23 cellular contexts compared by ENCODE assay signal in genomic region chrX:68883800-68884199, GRCh38.
"Had no signal": no experiment of that assay in that cellular context is flagged by ENCODE, and none has a peak within 500 bp of the region (broad histone marks: within the 10 kb centered on the region; RNA-seq: fewer than 3 reads in every experiment).

No MANE protein-coding gene starts in this region.

- H3K9me3 ChIP-seq: gastroesophageal sphincter, heart left ventricle, lower lobe of right lung, psoas muscle, sigmoid colon, spleen, thoracic aorta, tibial nerve, upper lobe of right lung, uterus had no signal

- H3K9me3 Mint-ChIP-seq: natural killer cell; neural crest cell; stimulated activated naive B cell treated with anti-CD40 and anti-IgM and Interleukin-4, amounts not matched to agents 10 μg/mL and 1 μg/mL and 100 μg/mL, for 72 hours; stimulated activated naive CD8-positive, alpha-beta T cell treated with anti-CD3 and anti-CD28 coated beads, Interleukin-15, Interleukin-2, amounts not matched to agents 100 ng/mL and 50 ng/mL, for 24 hours had no signal

- H3K4me1 ChIP-seq: gastroesophageal sphincter, lower lobe of right lung, psoas muscle, sigmoid colon, spleen, tibial nerve, upper lobe of right lung, uterus had no signal

- H3K27me3 Mint-ChIP-seq: stimulated activated naive B cell treated with anti-CD40 and anti-IgM and Interleukin-4, amounts not matched to agents 10 μg/mL and 1 μg/mL and 100 μg/mL, for 72 hours; stimulated activated naive CD8-positive, alpha-beta T cell treated with anti-CD3 and anti-CD28 coated beads, Interleukin-15, Interleukin-2, amounts not matched to agents 100 ng/mL and 50 ng/mL, for 24 hours had no signal

- FAIRE-seq: colon had no signal

- H3K36me3 Mint-ChIP-seq: natural killer cell; stimulated activated naive B cell treated with anti-CD40 and anti-IgM and Interleukin-4, amounts not matched to agents 10 μg/mL and 1 μg/mL and 100 μg/mL, for 72 hours had no signal

- H3K4me3 Mint-ChIP-seq: natural killer cell; neural crest cell; stimulated activated naive B cell treated with anti-CD40 and anti-IgM and Interleukin-4, amounts not matched to agents 10 μg/mL and 1 μg/mL and 100 μg/mL, for 72 hours; stimulated activated naive CD8-positive, alpha-beta T cell treated with anti-CD3 and anti-CD28 coated beads, Interleukin-15, Interleukin-2, amounts not matched to agents 100 ng/mL and 50 ng/mL, for 24 hours had no signal

- H3K27me3 ChIP-seq: gastroesophageal sphincter, hepatocyte, sigmoid colon, upper lobe of right lung, uterus had no signal

- H3K4me3 ChIP-seq: dorsolateral prefrontal cortex, gastroesophageal sphincter, heart left ventricle, hepatocyte, lower lobe of right lung, psoas muscle, sigmoid colon, spleen, thoracic aorta, tibial nerve, upper lobe of right lung, uterus had no signal

- ATAC-seq: gastroesophageal sphincter; heart left ventricle; left ventricle myocardium superior; lower lobe of right lung; natural killer cell; psoas muscle; right cardiac atrium; stimulated activated naive B cell treated with anti-CD40 and anti-IgM and Interleukin-4, amounts not matched to agents 10 μg/mL and 1 μg/mL and 100 μg/mL, for 72 hours; upper lobe of right lung had no signal

- H3K4me1 Mint-ChIP-seq: natural killer cell; stimulated activated naive B cell treated with anti-CD40 and anti-IgM and Interleukin-4, amounts not matched to agents 10 μg/mL and 1 μg/mL and 100 μg/mL, for 72 hours had no signal

- DNase-seq: dorsolateral prefrontal cortex; effector CD4-positive, alpha-beta T cell; foreskin fibroblast; heart left ventricle; kidney; left ventricle myocardium superior; lower lobe of right lung; natural killer cell; psoas muscle; right cardiac atrium; sigmoid colon; spleen; stimulated activated CD4-positive, alpha-beta T cell treated with anti-CD3 and anti-CD28 coated beads, Interleukin-4, amount 100 ng/mL, for 4 hours; stimulated activated naive B cell treated with anti-CD40 and anti-IgM and Interleukin-4, amounts not matched to agents 10 μg/mL and 1 μg/mL and 100 μg/mL, for 72 hours; upper lobe of right lung; uterus had no signal

- H3K27ac ChIP-seq: dorsolateral prefrontal cortex, gastroesophageal sphincter, heart left ventricle, hepatocyte, lower lobe of right lung, psoas muscle, sigmoid colon, spleen, thoracic aorta, tibial nerve, upper lobe of right lung, uterus had no signal

- H3K36me3 ChIP-seq: gastroesophageal sphincter, heart left ventricle, lower lobe of right lung, sigmoid colon, spleen, thoracic aorta, tibial nerve, upper lobe of right lung, uterus had no signal

- H3K27ac Mint-ChIP-seq: natural killer cell; stimulated activated naive B cell treated with anti-CD40 and anti-IgM and Interleukin-4, amounts not matched to agents 10 μg/mL and 1 μg/mL and 100 μg/mL, for 72 hours; stimulated activated naive CD8-positive, alpha-beta T cell treated with anti-CD3 and anti-CD28 coated beads, Interleukin-15, Interleukin-2, amounts not matched to agents 100 ng/mL and 50 ng/mL, for 24 hours had no signal
